Comparison of ENCODE assay signal across 18 cellular contexts in genomic region chr4:102474736-102475504, GRCh38. TPM values are rescaled to one million over a fixed set of nuclear protein-coding genes. Genes with fewer than 3 reads are reported as not detected.
DNase-seq lines count a peak whose midpoint lies in the region; ATAC-seq and TF ChIP-seq lines count a peak whose summit lies in the region.
"Had no signal": no experiment of that assay in that cellular context is flagged by ENCODE, and none has a peak within 500 bp of the region (broad histone marks: within the 10 kb centered on the region; RNA-seq: fewer than 3 reads in every experiment).

No MANE protein-coding gene starts in this region.

- no peaks in the 10 kb centered on the region for H3K79me2 ChIP-seq in Karpas-422 (ENCODE audit: low read length)

- H3K4me3 Mint-ChIP-seq in nephron progenitor cell: no peak overlapping the region
- no peak overlapping the region for H3K4me3 Mint-ChIP-seq in natural killer cell treated with Interleukin-12 subunit alpha and Interleukin-12 subunit beta and Interleukin-15 and Interleukin-18, amount 100 ng/mL, for 72 hours

- H3K27me3 ChIP-seq in HUES6 (ENCODE audit: control insufficient read depth, insufficient read depth, low read length) (no peaks in the 10 kb centered on the region), Karpas-422 (ENCODE audit: low read length) (no peaks in the 10 kb centered on the region)
- H3K27me3 ChIP-seq: Peyer's patch had no signal

- peaks cover 6% of the 10 kb centered on the region; the same call in 1 of the 2 replicates for H3K4me1 ChIP-seq in HUES6 (ENCODE audit: control insufficient read depth, insufficient read depth, low read length)
- no peaks in the 10 kb centered on the region for H3K4me1 ChIP-seq in Karpas-422 (ENCODE audit: low read length)
- H3K4me1 ChIP-seq: HAP-1, Peyer's patch had no signal

- H2AFZ ChIP-seq in Karpas-422 (ENCODE audit: low read length): no peak overlapping the region

- H3K4me3 ChIP-seq in HUES6 (ENCODE audit: low read depth, low read length) (no peak overlapping the region; the same call in 1 of the 2 replicates), Karpas-422 (ENCODE audit: low read length) (no peak overlapping the region)
- H3K4me3 ChIP-seq: HAP-1, K562, Peyer's patch had no signal

- H3K9me3 Mint-ChIP-seq in nephron progenitor cell: peaks cover 36% of the 10 kb centered on the region
- H3K9me3 Mint-ChIP-seq in natural killer cell treated with Interleukin-12 subunit alpha and Interleukin-12 subunit beta and Interleukin-15 and Interleukin-18, amount 100 ng/mL, for 72 hours: peaks cover 9% of the 10 kb centered on the region

- H3K4me2 ChIP-seq in Karpas-422 (ENCODE audit: low read depth, low read length, poor library complexity, severe bottlenecking): no peak overlapping the region
- H3K4me2 ChIP-seq: SK-N-SH had no signal

- no peaks in the 10 kb centered on the region for H4K20me1 ChIP-seq in Karpas-422 (ENCODE audit: insufficient read depth, low read depth, low read length)

- no peaks in the 10 kb centered on the region for H3K36me3 Mint-ChIP-seq in nephron progenitor cell (ENCODE audit: low read depth)
- peaks cover 17% of the 10 kb centered on the region for H3K36me3 Mint-ChIP-seq in natural killer cell treated with Interleukin-12 subunit alpha and Interleukin-12 subunit beta and Interleukin-15 and Interleukin-18, amount 100 ng/mL, for 72 hours

- H3K9ac ChIP-seq in HUES6 (ENCODE audit: low read length): no peak overlapping the region
- H3K9ac ChIP-seq in Karpas-422 (ENCODE audit: low read length): no peak overlapping the region
- H3K9ac ChIP-seq: SK-N-SH had no signal

- peaks cover 3% of the 10 kb centered on the region for H3K27me3 Mint-ChIP-seq in nephron progenitor cell (ENCODE audit: low read depth, poor library complexity)
- H3K27me3 Mint-ChIP-seq in natural killer cell treated with Interleukin-12 subunit alpha and Interleukin-12 subunit beta and Interleukin-15 and Interleukin-18, amount 100 ng/mL, for 72 hours: peaks cover 2 to 8% of the 10 kb centered on the region in 2 donors

- no peak for TF ChIP-seq CTCF in nephron progenitor cell (IDR thresholded peaks at IDR 0.05)

- peak overlapping the region; percentile 95 for H3K27ac Mint-ChIP-seq in nephron progenitor cell
- H3K27ac Mint-ChIP-seq in natural killer cell treated with Interleukin-12 subunit alpha and Interleukin-12 subunit beta and Interleukin-15 and Interleukin-18, amount 100 ng/mL, for 72 hours: no peak overlapping the region

- peak overlapping the region; percentile 16; the same call in 1 of the 2 replicates for H3K27ac ChIP-seq in HUES6 (ENCODE audit: low read depth, low read length)
- H3K27ac ChIP-seq in Karpas-422 (ENCODE audit: low read length): no peak overlapping the region
- H3K27ac ChIP-seq: C4-2B, Peyer's patch had no signal

- peak; percentile 54 for ATAC-seq in esophagus mucosa
- no peak for ATAC-seq in natural killer cell treated with Interleukin-12 subunit alpha and Interleukin-12 subunit beta and Interleukin-15 and Interleukin-18, amount 100 ng/mL, for 72 hours
- ATAC-seq: K562, Right ventricle myocardium inferior had no signal

- H3K4me1 Mint-ChIP-seq in nephron progenitor cell: peaks cover 17% of the 10 kb centered on the region
- peaks cover 0 to 3% of the 10 kb centered on the region in 2 donors for H3K4me1 Mint-ChIP-seq in natural killer cell treated with Interleukin-12 subunit alpha and Interleukin-12 subunit beta and Interleukin-15 and Interleukin-18, amount 100 ng/mL, for 72 hours (ENCODE audit: low read depth in 2 of 2)

- H3K36me3 ChIP-seq in HUES6 (ENCODE audit: control insufficient read depth, insufficient read depth, low read length): no peaks in the 10 kb centered on the region
- no peaks in the 10 kb centered on the region for H3K36me3 ChIP-seq in Karpas-422 (ENCODE audit: insufficient read depth, low read length)
- H3K36me3 ChIP-seq: Peyer's patch had no signal

- DNase-seq in DMS53 treated with DMSO at 0.1 percent for 48 hours (lab: John Stamatoyannopoulos, UW; ENCODE audit: unreplicated experiment) (peak; percentile 0), nephron progenitor cell (no peak), Karpas-422 (no peak)
- no peak for DNase-seq in natural killer cell treated with Interleukin-12 subunit alpha and Interleukin-12 subunit beta and Interleukin-15 and Interleukin-18, amount 100 ng/mL, for 72 hours (ENCODE audit: low spot score)
- no peak for DNase-seq in activated CD4-positive, alpha-beta T cell treated with anti-CD3 and anti-CD28 coated beads for 48 hours
- DNase-seq: DMS 273 treated with DMSO at 0.1 percent for 48 hours, EL, NCI-H1436, NCI-H2029 treated with DMSO at 0.1 percent for 48 hours, NCI-H510A treated with DMSO at 0.1 percent for 48 hours, Peyer's patch, SK-N-SH had no signal

- peaks cover 12% of the 10 kb centered on the region; the same call in 1 of the 2 replicates for H3K9me3 ChIP-seq in HUES6 (ENCODE audit: control insufficient read depth, insufficient read depth, low read depth, low read length)
- no peaks in the 10 kb centered on the region for H3K9me3 ChIP-seq in Karpas-422 (ENCODE audit: low read length)
- H3K9me3 ChIP-seq: HAP-1, Peyer's patch, SK-N-SH had no signal

- no peaks in the 10 kb centered on the region for H3K9me2 ChIP-seq in Karpas-422 (replicated peaks; ENCODE audit: insufficient read depth, low read length)
- H3K9me2 ChIP-seq: SK-N-SH had no signal

RNA-seq across cellular contexts. Expression of gene NFKB1, which starts 26.2 kb away (rescaled TPM):
- 35.2 TPM for total RNA-seq in esophagus mucosa
- 100 to 1,000 TPM; 108 to 131 TPM for total RNA-seq in natural killer cell treated with Interleukin-12 subunit alpha and Interleukin-12 subunit beta and Interleukin-15 and Interleukin-18, amount 100 ng/mL, for 72 hours
- 5.3 and 7.9 TPM in 2 replicates for total RNA-seq in Karpas-422 (2014; rRNA removed; shearing (Covaris generic); ENCODE audit: low replicate concordance)
